ENCODE assay signal across 8 cellular contexts in the genomic region with DNA sequence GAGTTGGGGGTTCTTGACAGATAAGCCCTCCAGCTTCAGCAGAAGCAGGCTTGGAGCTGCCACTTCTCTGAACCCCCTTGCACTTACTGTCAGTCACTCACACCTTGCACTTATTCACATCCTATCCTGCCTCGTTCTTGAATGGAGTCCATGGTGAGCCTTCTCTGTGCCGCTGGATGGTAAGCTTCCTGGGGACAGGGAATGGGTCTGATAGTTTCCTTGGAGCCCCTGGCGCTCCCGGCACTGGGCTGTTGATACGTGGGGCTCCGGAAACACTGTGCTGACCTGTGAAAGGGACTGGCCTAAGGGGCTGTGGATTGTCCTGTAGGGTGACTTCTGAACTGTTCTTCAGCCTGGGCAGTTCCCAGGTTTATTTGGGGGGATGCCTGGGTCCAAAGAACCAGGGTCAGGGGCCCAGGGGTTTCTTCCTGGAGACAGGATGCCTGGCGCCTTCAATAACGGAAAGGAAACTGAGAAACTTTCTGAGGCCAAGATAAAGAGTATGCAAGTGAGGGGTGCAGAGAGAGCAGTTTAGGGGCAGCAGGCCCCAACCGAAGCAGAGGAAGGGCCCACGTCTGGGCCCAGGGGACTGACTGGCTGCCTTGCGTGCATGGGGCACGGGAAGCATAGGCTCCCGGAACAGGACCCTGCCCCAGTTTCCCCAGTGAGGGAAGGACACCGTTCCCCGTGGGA. TPM values are rescaled to one million over a fixed set of nuclear protein-coding genes. Genes with fewer than 3 reads are reported as not detected.
DNase-seq lines count a peak whose midpoint lies in the region; ATAC-seq and TF ChIP-seq lines count a peak whose summit lies in the region.

No MANE protein-coding gene starts in this region.

- no peaks in the 10 kb centered on the region for H3K27me3 ChIP-seq in naive thymus-derived CD4-positive, alpha-beta T cell (ENCODE audit: control insufficient read depth in 2 of 2, insufficient read depth in 2 of 2, low read length in 2 of 2)

- peak; percentile 50 for DNase-seq in GM12865 (ENCODE audit: low read depth)
- DNase-seq in NAMALWA (ENCODE audit: low spot score): peak; percentile 26
- DNase-seq in choroid plexus epithelial cell (ENCODE audit: low read depth): no peak
- peak in 1 of 9 donors; percentile 6 for DNase-seq in naive thymus-derived CD4-positive, alpha-beta T cell
- DNase-seq in NK-92 (lab: John Stamatoyannopoulos, UW; ENCODE audit: unreplicated experiment): no peak
- DNase-seq in C1 segment of cervical spinal cord (lab: John Stamatoyannopoulos, UW): no peak
- no peak for DNase-seq in NCI-H524 (lab: John Stamatoyannopoulos, UW)

- H3K4me1 Mint-ChIP-seq in naive thymus-derived CD4-positive, alpha-beta T cell: peaks cover 21 to 46% (median 29%) of the 10 kb centered on the region in 7 donors

- peak overlapping the region; percentile 77 to 95 (median 88) for H3K4me3 Mint-ChIP-seq in naive thymus-derived CD4-positive, alpha-beta T cell

- intact Hi-C loops in naive thymus-derived CD4-positive, alpha-beta T cell (cut with micrococcal nuclease): loop anchor here (1.0 to 10.0 kb wide), 6 partner anchors 50 to 470 kb away; a partner anchor contains a TSS

- no peaks in the 10 kb centered on the region for H3K9me3 ChIP-seq in naive thymus-derived CD4-positive, alpha-beta T cell (ENCODE audit: control insufficient read depth in 2 of 3, low read length in 3 of 3)

- peaks cover 0 to 4% (median 0%) of the 10 kb centered on the region in 11 donors for H3K9me3 Mint-ChIP-seq in naive thymus-derived CD4-positive, alpha-beta T cell

- POLR2A ChIA-PET in naive thymus-derived CD4-positive, alpha-beta T cell (lab: Charles Lee): interaction anchor here (1.2 kb wide), 1 partner anchor 86 kb away, joined by 3 read pairs; a partner anchor contains a TSS

- H3K4me3 ChIP-seq in GM12865 (ENCODE audit: low read depth, low read length): peak overlapping the region; percentile 62
- H3K4me3 ChIP-seq in choroid plexus epithelial cell (ENCODE audit: low read depth, low read length): peak overlapping the region; percentile 87
- peak overlapping the region; percentile 74 for H3K4me3 ChIP-seq in naive thymus-derived CD4-positive, alpha-beta T cell (ENCODE audit: low read length)

- TF ChIP-seq CTCF in GM12865 (IDR thresholded peaks at IDR 0.05; ENCODE audit: insufficient read depth, low read depth, low read length, missing control alignments) (no peak), choroid plexus epithelial cell (conservative IDR thresholded peaks at IDR 0.05; ENCODE audit: low read depth, low read length) (no peak)

- peak overlapping the region in 7 of 9 donors; percentile 19 to 91 (median 69) for H3K27ac Mint-ChIP-seq in naive thymus-derived CD4-positive, alpha-beta T cell

- H3K4me1 ChIP-seq in naive thymus-derived CD4-positive, alpha-beta T cell (ENCODE audit: control insufficient read depth in 2 of 2, insufficient read depth in 2 of 2, low read length in 2 of 2): peaks cover 8 to 14% of the 10 kb centered on the region in 2 donors

- peak overlapping the region; percentile 51 for H3K27ac ChIP-seq in naive thymus-derived CD4-positive, alpha-beta T cell (ENCODE audit: low read depth, low read length)

- CTCF ChIA-PET in naive thymus-derived CD4-positive, alpha-beta T cell (lab: Charles Lee): interaction anchor here (1.0 kb wide), 1 partner anchor 126 kb away, joined by 4 read pairs; no protein-coding TSS in a partner anchor

- peaks cover 0 to 18% (median 4%) of the 10 kb centered on the region in 5 donors for H3K36me3 Mint-ChIP-seq in naive thymus-derived CD4-positive, alpha-beta T cell

- ATAC-seq in GM21786 (IDR thresholded peaks at IDR 0.05; ENCODE audit: unreplicated experiment): peak; percentile 41
- ATAC-seq in naive thymus-derived CD4-positive, alpha-beta T cell: peak; percentile 2

- H3K27me3 Mint-ChIP-seq in naive thymus-derived CD4-positive, alpha-beta T cell: no peaks in the 10 kb centered on the region

- no peaks in the 10 kb centered on the region for H3K36me3 ChIP-seq in naive thymus-derived CD4-positive, alpha-beta T cell (ENCODE audit: control insufficient read depth in 2 of 3, insufficient read depth in 3 of 3, low read length in 3 of 3)

RNA-seq across cellular contexts. Expression of a gene that starts 0.7 kb away (rescaled TPM):
- 10 to 100 TPM in 1 of 5 experiments, 1 to 10 TPM in 4; 2.7 to 13.4 (median 4.7) TPM for total RNA-seq in naive thymus-derived CD4-positive, alpha-beta T cell
- polyA plus RNA-seq in naive thymus-derived CD4-positive, alpha-beta T cell: 1 to 10 TPM; 4.0 to 4.1 TPM

RNA-seq across cellular contexts. Expression of a gene that starts 50.9 kb away (rescaled TPM):
- 10 to 100 TPM; 11.0 to 37.2 (median 17.4) TPM for total RNA-seq in naive thymus-derived CD4-positive, alpha-beta T cell
- 10 to 100 TPM; 37.9 to 39.2 TPM for polyA plus RNA-seq in naive thymus-derived CD4-positive, alpha-beta T cell

Comparison
In these comparisons a context has a peak if more than half of its experiments do, and no peak if none do; other contexts are left out.
1. DNase-seq: peak in GM12865 (single experiment) and NAMALWA (single experiment); none in choroid plexus epithelial cell (single experiment), NK-92 (single experiment), C1 segment of cervical spinal cord (0 of 14) and NCI-H524 (0 of 2).
2. Peak in every context shown above with its lines, with median percentiles within 50 percentile points of each other: H3K4me3 ChIP-seq.